Comparison of ENCODE assay signal across 17 cellular contexts in genomic region chr1:91608876-91609275, GRCh38.
A peak's percentile ranks its signal among the peaks of the same experiment; 100 is the strongest.
DNase-seq lines count a peak whose midpoint lies in the region; ATAC-seq and TF ChIP-seq lines count a peak whose summit lies in the region.
"Had no signal": no experiment of that assay in that cellular context is flagged by ENCODE, and none has a peak within 500 bp of the region (broad histone marks: within the 10 kb centered on the region; RNA-seq: fewer than 3 reads in every experiment).

No MANE protein-coding gene starts in this region.

- TF ChIP-seq CTCF in AG04449 (IDR thresholded peaks at IDR 0.05; ENCODE audit: insufficient read depth, low read length, missing control alignments) (no peak), HFFc6 (IDR thresholded peaks at IDR 0.05) (0 out of 2 replicates have a peak, but pooled peaks have one; percentile 17), nephron progenitor cell (IDR thresholded peaks at IDR 0.05) (no peak)

- peak overlapping the region; percentile 65; the same call in 1 of the 2 replicates for H3K4me3 Mint-ChIP-seq in HFFc6
- no peak overlapping the region for H3K4me3 Mint-ChIP-seq in naive thymus-derived CD8-positive, alpha-beta T cell
- H3K4me3 Mint-ChIP-seq in nephron progenitor cell = no peak overlapping the region
- H3K4me3 Mint-ChIP-seq: activated naive CD8-positive, alpha-beta T cell treated with anti-CD3 and anti-CD28 coated beads, Interleukin-2, amount 10 ng/mL, durations not matched to agents 7 days and 5 days had no signal

- DNase-seq in AG04449 (ENCODE audit: low read depth, low spot score) (peak; percentile 70), HFFc6 (peak; percentile 47), amniotic epithelial cell (ENCODE audit: low read depth) (peak; percentile 62), islet precursor cell (peak; percentile 85), NOMO-1 (lab: John Stamatoyannopoulos, UW; ENCODE audit: unreplicated experiment in 2 of 2) (no peak), nephron progenitor cell (no peak)
- no peak for DNase-seq in naive thymus-derived CD8-positive, alpha-beta T cell
- no peak for DNase-seq in activated CD4-positive, alpha-beta T cell treated with anti-CD3 and anti-CD28 coated beads, Interleukin-2, amount 50 U/mL, for 4 hours
- DNase-seq: activated naive CD8-positive, alpha-beta T cell treated with anti-CD3 and anti-CD28 coated beads, Interleukin-2, amount 10 ng/mL, durations not matched to agents 7 days and 5 days; heart right ventricle; NCI-H1105; NCI-H82; stimulated activated CD8-positive, alpha-beta memory T cell treated with anti-CD3 and anti-CD28 coated beads, Interleukin-4, amount 100 ng/mL, for 48 hours; uterus had no signal

- H3K4me1 Mint-ChIP-seq in HFFc6 (ENCODE audit: low read depth) (peaks cover 62% of the 10 kb centered on the region), nephron progenitor cell (peaks cover 16% of the 10 kb centered on the region)
- peaks cover 0 to 2% (median 0%) of the 10 kb centered on the region in 4 donors for H3K4me1 Mint-ChIP-seq in naive thymus-derived CD8-positive, alpha-beta T cell
- H3K4me1 Mint-ChIP-seq: activated naive CD8-positive, alpha-beta T cell treated with anti-CD3 and anti-CD28 coated beads, Interleukin-2, amount 10 ng/mL, durations not matched to agents 7 days and 5 days had no signal

- ATAC-seq in naive thymus-derived CD8-positive, alpha-beta T cell = no peak

- POLR2A ChIA-PET in AG04449 (lab: Yijun Ruan, JAX) = interaction anchor here (1.2 kb wide), 1 partner anchor 34 kb away, joined by 3 read pairs; no protein-coding TSS in a partner anchor
- POLR2A ChIA-PET in naive thymus-derived CD8-positive, alpha-beta T cell (lab: Charles Lee) = no interaction called here

- no peaks in the 10 kb centered on the region; the same call in 1 of the 2 replicates for H3K36me3 Mint-ChIP-seq in HFFc6 (ENCODE audit: low read depth)
- no peaks in the 10 kb centered on the region for H3K36me3 Mint-ChIP-seq in naive thymus-derived CD8-positive, alpha-beta T cell
- no peaks in the 10 kb centered on the region for H3K36me3 Mint-ChIP-seq in nephron progenitor cell (ENCODE audit: low read depth)
- H3K36me3 Mint-ChIP-seq: activated naive CD8-positive, alpha-beta T cell treated with anti-CD3 and anti-CD28 coated beads, Interleukin-2, amount 10 ng/mL, durations not matched to agents 7 days and 5 days had no signal

- CTCF ChIA-PET in AG04449 (lab: Yijun Ruan, JAX) = interaction anchor here (0.8 to 2.0 kb wide), 2 partner anchors 34 to 96 kb away, joined by 3 to 6 read pairs; no protein-coding TSS in a partner anchor

- H3K9me3 Mint-ChIP-seq in HFFc6 = no peaks in the 10 kb centered on the region
- peaks cover 0 to 3% (median 0%) of the 10 kb centered on the region in 9 donors for H3K9me3 Mint-ChIP-seq in naive thymus-derived CD8-positive, alpha-beta T cell
- no peaks in the 10 kb centered on the region for H3K9me3 Mint-ChIP-seq in nephron progenitor cell
- H3K9me3 Mint-ChIP-seq: activated naive CD8-positive, alpha-beta T cell treated with anti-CD3 and anti-CD28 coated beads, Interleukin-2, amount 10 ng/mL, durations not matched to agents 7 days and 5 days had no signal

- H3K27me3 Mint-ChIP-seq in HFFc6 (ENCODE audit: insufficient read depth) (no peaks in the 10 kb centered on the region), nephron progenitor cell (ENCODE audit: low read depth, poor library complexity) (no peaks in the 10 kb centered on the region)
- peaks cover 0 to 4% (median 0%) of the 10 kb centered on the region in 5 donors for H3K27me3 Mint-ChIP-seq in naive thymus-derived CD8-positive, alpha-beta T cell

- no peak overlapping the region for H3K4me3 ChIP-seq in AG04449 (ENCODE audit: low read depth, low read length)
- H3K4me3 ChIP-seq: BLaER1 treated with 17β-estradiol and CSF1 and Interleukin-3, amounts not matched to agents 10 nM and 100 nM; heart right ventricle; lung; SJSA1; uterus had no signal

- H3K27ac Mint-ChIP-seq in HFFc6 = peak overlapping the region; percentile 91
- no peak overlapping the region for H3K27ac Mint-ChIP-seq in naive thymus-derived CD8-positive, alpha-beta T cell
- H3K27ac Mint-ChIP-seq in nephron progenitor cell = no peak overlapping the region
- H3K27ac Mint-ChIP-seq: activated naive CD8-positive, alpha-beta T cell treated with anti-CD3 and anti-CD28 coated beads, Interleukin-2, amount 10 ng/mL, durations not matched to agents 7 days and 5 days had no signal

Comparison
In these comparisons a context has a peak if more than half of its experiments do, and no peak if none do; other contexts are left out.
1. DNase-seq: peak in AG04449 (single experiment), HFFc6 (single experiment), amniotic epithelial cell (single experiment) and islet precursor cell (single experiment); none in naive thymus-derived CD8-positive, alpha-beta T cell (0 of 10), NOMO-1 (0 of 2), nephron progenitor cell (single experiment) and activated CD4-positive, alpha-beta T cell treated with anti-CD3 and anti-CD28 coated beads, Interleukin-2, amount 50 U/mL, for 4 hours (0 of 2).